ENCODE assay signal across 20 cellular contexts in the genomic region with DNA sequence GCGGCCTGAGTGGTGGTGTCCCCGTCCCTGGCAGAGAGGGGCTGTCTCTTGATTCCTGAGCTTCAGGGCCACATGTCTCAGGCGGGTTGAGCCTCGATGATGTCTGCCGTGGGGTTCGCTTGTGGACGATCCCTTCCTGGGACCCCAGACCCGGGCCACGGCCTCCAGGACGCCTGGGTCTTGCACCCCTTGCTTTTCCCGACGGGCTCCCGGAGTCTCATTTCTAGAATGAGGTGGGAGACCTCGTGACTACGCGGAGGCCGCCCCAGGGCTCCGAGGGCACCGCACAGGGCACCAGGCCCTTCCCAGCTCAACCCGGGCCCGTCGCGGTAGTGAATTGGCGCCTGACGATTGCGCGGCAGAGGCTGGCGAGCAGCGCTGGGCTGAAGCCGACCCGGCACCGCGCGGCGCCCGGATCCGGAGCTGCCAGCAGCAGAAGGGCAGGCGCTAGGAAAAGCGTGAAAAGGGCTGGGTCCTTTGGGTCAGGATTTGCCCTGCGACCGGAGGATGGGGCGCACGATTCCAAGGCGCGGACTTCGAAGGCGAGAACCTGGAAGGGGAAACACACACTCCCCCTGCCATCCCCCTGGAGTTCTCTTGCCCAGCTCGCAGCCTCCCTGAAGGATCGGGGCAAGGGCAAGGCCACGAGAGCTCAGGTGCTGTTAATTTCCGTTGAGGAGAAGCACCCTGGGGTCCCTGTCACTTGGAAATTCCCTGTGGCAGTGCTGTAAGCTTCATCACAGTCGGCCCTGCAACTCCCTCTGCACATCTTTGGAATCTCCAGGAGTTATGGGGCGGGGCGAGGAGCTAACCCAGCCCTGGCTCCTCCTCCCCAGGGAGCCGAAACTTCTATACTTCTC. TPM values are rescaled to one million over a fixed set of nuclear protein-coding genes. Genes with fewer than 3 reads are reported as not detected.
DNase-seq lines count a peak whose midpoint lies in the region; ATAC-seq and TF ChIP-seq lines count a peak whose summit lies in the region.
"Had no signal": no experiment of that assay in that cellular context is flagged by ENCODE, and none has a peak within 500 bp of the region (broad histone marks: within the 10 kb centered on the region; RNA-seq: fewer than 3 reads in every experiment).

No MANE protein-coding gene starts in this region.

- CTCF ChIA-PET in naive thymus-derived CD4-positive, alpha-beta T cell (lab: Charles Lee): interaction anchor here (1.0 to 2.4 kb wide), 2 partner anchors 15 to 51 kb away, joined by 3 to 6 read pairs; no protein-coding TSS in a partner anchor
- CTCF ChIA-PET in RWPE1 (lab: Yijun Ruan, JAX): interaction anchor here (0.5 to 1.7 kb wide), 4 partner anchors 13 to 154 kb away, joined by 3 to 9 read pairs (median 4); no protein-coding TSS in a partner anchor

- H3K9me3 Mint-ChIP-seq in effector memory CD8-positive, alpha-beta T cell: no peaks in the 10 kb centered on the region
- peaks cover 0 to 11% (median 0%) of the 10 kb centered on the region in 11 donors for H3K9me3 Mint-ChIP-seq in naive thymus-derived CD4-positive, alpha-beta T cell
- H3K9me3 Mint-ChIP-seq: activated naive CD4-positive, alpha-beta T cell treated with anti-CD3 and anti-CD28 coated beads, Interleukin-2, amount 50 U/mL, for 72 hours had no signal

- peaks cover 2% of the 10 kb centered on the region for H3K36me3 Mint-ChIP-seq in effector memory CD8-positive, alpha-beta T cell (ENCODE audit: insufficient read depth)
- H3K36me3 Mint-ChIP-seq in naive thymus-derived CD4-positive, alpha-beta T cell: no peaks in the 10 kb centered on the region
- H3K36me3 Mint-ChIP-seq: activated naive CD4-positive, alpha-beta T cell treated with anti-CD3 and anti-CD28 coated beads, Interleukin-2, amount 50 U/mL, for 72 hours had no signal

- intact Hi-C loops in naive thymus-derived CD4-positive, alpha-beta T cell (cut with micrococcal nuclease): no loop called here

- no peaks in the 10 kb centered on the region for H3K79me2 ChIP-seq in ACC112 (ENCODE audit: control insufficient read depth, insufficient read depth, low read length, unreplicated experiment)

- H3K4me1 Mint-ChIP-seq in effector memory CD8-positive, alpha-beta T cell (ENCODE audit: low read depth in 2 of 2): peaks cover 6% of the 10 kb centered on the region in 2 donors
- H3K4me1 Mint-ChIP-seq in naive thymus-derived CD4-positive, alpha-beta T cell: peaks cover 0 to 12% (median 7%) of the 10 kb centered on the region in 7 donors

- no peaks in the 10 kb centered on the region for H3K36me3 ChIP-seq in ACC112 (ENCODE audit: insufficient read depth, low read length)
- no peaks in the 10 kb centered on the region for H3K36me3 ChIP-seq in naive thymus-derived CD4-positive, alpha-beta T cell (ENCODE audit: control insufficient read depth in 2 of 3, insufficient read depth in 3 of 3, low read length in 3 of 3)
- H3K36me3 ChIP-seq: BLaER1 treated with 17β-estradiol and CSF1 and Interleukin-3, amounts not matched to agents 10 nM and 100 nM; ovary had no signal

- peaks cover 93 to 100% of the 10 kb centered on the region in 2 donors for H3K27me3 Mint-ChIP-seq in effector memory CD8-positive, alpha-beta T cell
- peaks cover 77 to 95% (median 81%) of the 10 kb centered on the region in 5 donors for H3K27me3 Mint-ChIP-seq in naive thymus-derived CD4-positive, alpha-beta T cell

- POLR2A ChIA-PET in naive thymus-derived CD4-positive, alpha-beta T cell (lab: Charles Lee): interaction anchor here (0.6 kb wide), 1 partner anchor 931 kb away, joined by 4 read pairs; no protein-coding TSS in a partner anchor
- POLR2A ChIA-PET in RWPE1 (lab: Yijun Ruan, JAX; ENCODE audit: low non-redundant PET): no interaction called here

- peaks cover 71% of the 10 kb centered on the region for H3K27me3 ChIP-seq in ACC112 (ENCODE audit: insufficient read depth, low read length)
- peaks cover 6 to 18% of the 10 kb centered on the region in 2 donors for H3K27me3 ChIP-seq in naive thymus-derived CD4-positive, alpha-beta T cell (ENCODE audit: control insufficient read depth in 2 of 2, insufficient read depth in 2 of 2, low read length in 2 of 2)
- H3K27me3 ChIP-seq: ovary had no signal

- H3K27ac ChIP-seq in ACC112 (ENCODE audit: low read depth, low read length): no peak overlapping the region
- H3K27ac ChIP-seq in naive thymus-derived CD4-positive, alpha-beta T cell (ENCODE audit: low read depth, low read length): no peak overlapping the region
- no peak overlapping the region for H3K27ac ChIP-seq in RWPE1
- H3K27ac ChIP-seq: BLaER1 treated with 17β-estradiol and CSF1 and Interleukin-3, amounts not matched to agents 10 nM and 100 nM; ovary; VCaP had no signal

- peaks cover 8% of the 10 kb centered on the region for H3K4me1 ChIP-seq in ACC112 (ENCODE audit: control insufficient read depth, insufficient read depth, low read length, unreplicated experiment)
- H3K4me1 ChIP-seq in naive thymus-derived CD4-positive, alpha-beta T cell (ENCODE audit: control insufficient read depth in 2 of 2, insufficient read depth in 2 of 2, low read length in 2 of 2): peaks cover 0 to 8% of the 10 kb centered on the region in 2 donors

- no peak overlapping the region for H2AFZ ChIP-seq in ACC112 (ENCODE audit: low read length, unreplicated experiment)

- peak overlapping the region; percentile 68 for H3K4me3 ChIP-seq in ACC112 (ENCODE audit: low read depth, low read length)
- H3K4me3 ChIP-seq in naive thymus-derived CD4-positive, alpha-beta T cell (ENCODE audit: low read length): no peak overlapping the region
- H3K4me3 ChIP-seq: BLaER1 treated with 17β-estradiol and CSF1 and Interleukin-3, amounts not matched to agents 10 nM and 100 nM; ovary had no signal

- H3K4me3 Mint-ChIP-seq in effector memory CD8-positive, alpha-beta T cell: no peak overlapping the region
- peak overlapping the region in 5 of 10 donors; percentile 21 to 52 (median 38) for H3K4me3 Mint-ChIP-seq in naive thymus-derived CD4-positive, alpha-beta T cell

- TF ChIP-seq CTCF in GM20000 (IDR thresholded peaks at IDR 0.05; ENCODE audit: extremely low read depth, missing control alignments) (no peak), RWPE1 (conservative IDR thresholded peaks at IDR 0.05; ENCODE audit: low read depth) (no peak)

- DNase-seq in GM20000 (ENCODE audit: low spot score) (peak; percentile 7), RWPE1 (ENCODE audit: low spot score) (no peak)
- DNase-seq in effector memory CD8-positive, alpha-beta T cell: no peak
- no peak for DNase-seq in naive thymus-derived CD4-positive, alpha-beta T cell
- DNase-seq: foreskin fibroblast, midbrain, NCI-H1048, NCI-H2227 treated with DMSO at 0.1 percent for 48 hours, ovary had no signal

- no peak overlapping the region for H3K27ac Mint-ChIP-seq in effector memory CD8-positive, alpha-beta T cell
- H3K27ac Mint-ChIP-seq in naive thymus-derived CD4-positive, alpha-beta T cell: no peak overlapping the region
- H3K27ac Mint-ChIP-seq: activated naive CD4-positive, alpha-beta T cell treated with anti-CD3 and anti-CD28 coated beads, Interleukin-2, amount 50 U/mL, for 72 hours had no signal

- ATAC-seq in effector memory CD8-positive, alpha-beta T cell (replicated peaks): peak; percentile 22
- peak; percentile 30 for ATAC-seq in naive thymus-derived CD4-positive, alpha-beta T cell
- ATAC-seq in GM18909 (IDR thresholded peaks at IDR 0.05; ENCODE audit: poor library complexity, unreplicated experiment) (no peak), HG03196 (IDR thresholded peaks at IDR 0.05; ENCODE audit: unreplicated experiment) (no peak), GM21529 (IDR thresholded peaks at IDR 0.05; ENCODE audit: unreplicated experiment) (no peak)
- ATAC-seq: activated naive CD4-positive, alpha-beta T cell treated with anti-CD3 and anti-CD28 coated beads, Interleukin-2, amount 50 U/mL, for 72 hours; HepG2 had no signal

- H3K9me3 ChIP-seq in naive thymus-derived CD4-positive, alpha-beta T cell (ENCODE audit: control insufficient read depth in 2 of 3, low read length in 3 of 3): no peaks in the 10 kb centered on the region
- H3K9me3 ChIP-seq: ovary had no signal

RNA-seq across cellular contexts. Expression of gene TLX1, which starts 15.5 kb away (rescaled TPM):
- not detected for total RNA-seq in naive thymus-derived CD4-positive, alpha-beta T cell
- polyA plus RNA-seq in naive thymus-derived CD4-positive, alpha-beta T cell: not detected
- total RNA-seq: activated CD8-positive, alpha-beta memory T cell treated with anti-CD3 and anti-CD28 coated beads for 36 hours; activated naive CD4-positive, alpha-beta T cell treated with anti-CD3 and anti-CD28 coated beads, Interleukin-2, amount 50 U/mL, for 72 hours; bronchial epithelial cell; ovary; SK-MEL-5 had no signal
- polyA plus RNA-seq: ovary had no signal

Comparison
In these comparisons a context has a peak if more than half of its experiments do, and no peak if none do; other contexts are left out.
1. ATAC-seq: peak in effector memory CD8-positive, alpha-beta T cell (single experiment) and naive thymus-derived CD4-positive, alpha-beta T cell (single experiment); none in GM18909 (single experiment), HG03196 (single experiment) and GM21529 (single experiment).